In the genomic region with DNA sequence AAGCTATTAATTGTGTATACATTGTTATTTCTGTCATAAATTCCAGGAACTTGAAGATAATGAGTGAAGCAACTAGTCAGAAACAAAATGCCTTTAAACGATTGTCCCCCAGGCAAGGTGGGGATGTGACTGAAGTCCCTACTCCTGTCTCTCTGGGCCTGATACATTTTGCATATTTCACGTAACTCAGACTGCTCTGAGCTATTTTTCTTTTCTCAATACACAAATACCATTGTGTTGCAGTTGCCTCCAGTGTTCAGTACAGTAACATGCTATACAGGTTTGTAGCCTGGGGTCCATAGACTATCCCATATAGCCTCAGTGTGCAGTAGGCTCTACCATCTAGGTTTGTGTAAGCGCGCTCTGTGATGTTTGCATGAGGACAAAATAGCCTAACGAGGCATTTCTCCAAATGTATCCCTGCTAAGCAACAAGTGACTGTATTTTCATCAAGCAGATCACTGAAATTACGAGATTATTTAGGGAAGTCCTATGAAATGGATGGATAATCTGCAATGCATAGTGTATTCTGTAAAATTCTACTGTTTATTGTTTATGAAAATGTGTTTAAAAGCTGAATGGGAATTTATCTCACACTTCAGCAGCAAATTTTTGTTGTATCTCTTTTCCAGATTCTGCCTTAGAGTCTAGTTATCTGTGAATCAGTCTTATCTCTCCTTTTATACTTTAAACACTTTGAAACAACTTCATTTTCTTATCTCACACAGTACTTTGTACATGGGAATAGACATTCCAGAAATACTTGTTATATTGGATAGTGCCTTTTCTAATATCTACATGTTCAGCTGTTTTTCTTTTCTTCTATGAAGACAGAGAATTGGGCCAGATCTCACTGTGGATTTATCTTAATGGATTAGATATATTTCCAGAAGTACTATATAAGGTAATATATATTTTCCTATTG, we compare ENCODE assay signal across 3 cellular contexts.
A peak's percentile ranks its signal among the peaks of the same experiment; 100 is the strongest.
TF ChIP-seq lines count a peak whose summit lies in the region.

No MANE protein-coding gene starts in this region.

TF ChIP-seq in SK-N-SH treated with all-trans-retinoic acid at 6 μM for 48 hours, 23 proteins besides CTCF, POLR2A, EP300 and RAD21:
- TF ChIP-seq, protein P1, sequence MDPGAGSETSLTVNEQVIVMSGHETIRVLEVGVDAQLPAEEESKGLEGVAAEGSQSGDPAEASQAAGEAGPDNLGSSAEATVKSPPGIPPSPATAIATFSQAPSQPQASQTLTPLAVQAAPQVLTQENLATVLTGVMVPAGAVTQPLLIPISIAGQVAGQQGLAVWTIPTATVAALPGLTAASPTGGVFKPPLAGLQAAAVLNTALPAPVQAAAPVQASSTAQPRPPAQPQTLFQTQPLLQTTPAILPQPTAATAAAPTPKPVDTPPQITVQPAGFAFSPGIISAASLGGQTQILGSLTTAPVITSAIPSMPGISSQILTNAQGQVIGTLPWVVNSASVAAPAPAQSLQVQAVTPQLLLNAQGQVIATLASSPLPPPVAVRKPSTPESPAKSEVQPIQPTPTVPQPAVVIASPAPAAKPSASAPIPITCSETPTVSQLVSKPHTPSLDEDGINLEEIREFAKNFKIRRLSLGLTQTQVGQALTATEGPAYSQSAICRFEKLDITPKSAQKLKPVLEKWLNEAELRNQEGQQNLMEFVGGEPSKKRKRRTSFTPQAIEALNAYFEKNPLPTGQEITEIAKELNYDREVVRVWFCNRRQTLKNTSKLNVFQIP (CRISPR knock-in tag; IDR thresholded peaks at IDR 0.05; ENCODE audit: borderline replicate concordance, low read depth), result no peak
- TF ChIP-seq ISL1 (CRISPR knock-in tag; IDR thresholded peaks at IDR 0.05), result peak; percentile 95
- TF ChIP-seq, protein P2, sequence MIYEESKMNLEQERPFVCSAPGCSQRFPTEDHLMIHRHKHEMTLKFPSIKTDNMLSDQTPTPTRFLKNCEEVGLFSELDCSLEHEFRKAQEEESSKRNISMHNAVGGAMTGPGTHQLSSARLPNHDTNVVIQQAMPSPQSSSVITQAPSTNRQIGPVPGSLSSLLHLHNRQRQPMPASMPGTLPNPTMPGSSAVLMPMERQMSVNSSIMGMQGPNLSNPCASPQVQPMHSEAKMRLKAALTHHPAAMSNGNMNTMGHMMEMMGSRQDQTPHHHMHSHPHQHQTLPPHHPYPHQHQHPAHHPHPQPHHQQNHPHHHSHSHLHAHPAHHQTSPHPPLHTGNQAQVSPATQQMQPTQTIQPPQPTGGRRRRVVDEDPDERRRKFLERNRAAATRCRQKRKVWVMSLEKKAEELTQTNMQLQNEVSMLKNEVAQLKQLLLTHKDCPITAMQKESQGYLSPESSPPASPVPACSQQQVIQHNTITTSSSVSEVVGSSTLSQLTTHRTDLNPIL (CRISPR knock-in tag; IDR thresholded peaks at IDR 0.05; ENCODE audit: low read depth), result 0 out of 2 replicates have a peak, but pooled peaks have one; percentile 49

TF ChIP-seq in SK-N-SH, 30 proteins besides CTCF, POLR2A, EP300 and RAD21:
- TF ChIP-seq SMC3 (IDR thresholded peaks at IDR 0.05; ENCODE audit: low read depth, low read length) (no peak), EZH2phosphoT487 (IDR thresholded peaks at IDR 0.05; ENCODE audit: borderline replicate concordance, low read depth) (no peak)

TF ChIP-seq in IMR-90, 13 proteins besides CTCF, POLR2A, EP300 and RAD21:
- TF ChIP-seq MXI1 (IDR thresholded peaks at IDR 0.05; ENCODE audit: borderline replicate concordance, low read depth, low read length) (no peak), BHLHE40 (IDR thresholded peaks at IDR 0.05; ENCODE audit: low read depth, low read length) (no peak), FOS (IDR thresholded peaks at IDR 0.05; ENCODE audit: low read depth, low read length) (no peak), RFX5 (IDR thresholded peaks at IDR 0.05; ENCODE audit: low read depth, low read length) (no peak), CEBPB (IDR thresholded peaks at IDR 0.05; ENCODE audit: low read depth, low read length) (no peak), MAFK (IDR thresholded peaks at IDR 0.05; ENCODE audit: low read depth, low read length) (no peak), CHD1 (IDR thresholded peaks at IDR 0.05; ENCODE audit: low read depth, low read length) (no peak), MAZ (IDR thresholded peaks at IDR 0.05; ENCODE audit: borderline replicate concordance, low read depth, low read length) (no peak), SMC3 (IDR thresholded peaks at IDR 0.05; ENCODE audit: low read depth, low read length) (no peak), RCOR1 (IDR thresholded peaks at IDR 0.05; ENCODE audit: insufficient replicate concordance, low read length) (no peak), NFE2L2 (IDR thresholded peaks at IDR 0.05; ENCODE audit: low read depth, low read length) (no peak)
- TF ChIP-seq, protein P3, sequence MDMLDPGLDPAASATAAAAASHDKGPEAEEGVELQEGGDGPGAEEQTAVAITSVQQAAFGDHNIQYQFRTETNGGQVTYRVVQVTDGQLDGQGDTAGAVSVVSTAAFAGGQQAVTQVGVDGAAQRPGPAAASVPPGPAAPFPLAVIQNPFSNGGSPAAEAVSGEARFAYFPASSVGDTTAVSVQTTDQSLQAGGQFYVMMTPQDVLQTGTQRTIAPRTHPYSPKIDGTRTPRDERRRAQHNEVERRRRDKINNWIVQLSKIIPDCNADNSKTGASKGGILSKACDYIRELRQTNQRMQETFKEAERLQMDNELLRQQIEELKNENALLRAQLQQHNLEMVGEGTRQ (IDR thresholded peaks at IDR 0.05; ENCODE audit: low read depth, low read length), result no peak
- TF ChIP-seq, protein P4, sequence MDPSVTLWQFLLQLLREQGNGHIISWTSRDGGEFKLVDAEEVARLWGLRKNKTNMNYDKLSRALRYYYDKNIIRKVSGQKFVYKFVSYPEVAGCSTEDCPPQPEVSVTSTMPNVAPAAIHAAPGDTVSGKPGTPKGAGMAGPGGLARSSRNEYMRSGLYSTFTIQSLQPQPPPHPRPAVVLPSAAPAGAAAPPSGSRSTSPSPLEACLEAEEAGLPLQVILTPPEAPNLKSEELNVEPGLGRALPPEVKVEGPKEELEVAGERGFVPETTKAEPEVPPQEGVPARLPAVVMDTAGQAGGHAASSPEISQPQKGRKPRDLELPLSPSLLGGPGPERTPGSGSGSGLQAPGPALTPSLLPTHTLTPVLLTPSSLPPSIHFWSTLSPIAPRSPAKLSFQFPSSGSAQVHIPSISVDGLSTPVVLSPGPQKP (IDR thresholded peaks at IDR 0.05; ENCODE audit: borderline replicate concordance, low read depth, low read length), result no peak
